Comparison of ENCODE assay signal across 1 cellular context in genomic region chr15:73809728-73810501, GRCh38.
TF ChIP-seq lines count a peak whose summit lies in the region.

No MANE protein-coding gene starts in this region.

TF ChIP-seq in K562, 482 proteins besides CTCF, POLR2A, EP300 and RAD21 (continued from another document):
- no peak for TF ChIP-seq ZNF511 (CRISPR knock-in tag; IDR thresholded peaks at IDR 0.05)
